ENCODE assay signal across 8 cellular contexts in genomic region chr22:37608477-37609239, GRCh38. TPM values are rescaled to one million over a fixed set of nuclear protein-coding genes. Genes with fewer than 3 reads are reported as not detected.
A peak's percentile ranks its signal among the peaks of the same experiment; 100 is the strongest.
DNase-seq lines count a peak whose midpoint lies in the region; ATAC-seq, FAIRE-seq and TF ChIP-seq lines count a peak whose summit lies in the region.

Gene GGA1 (plus strand): TSS chr22:37608834. CDS start chr22:37608861, 27 bp downstream.

- TF ChIP-seq POLR2A in GM18505 (IDR thresholded peaks at IDR 0.05; ENCODE audit: borderline replicate concordance, extremely low read depth, insufficient read depth, insufficient read length), result peak; percentile 37

- no peaks in the 10 kb centered on the region for H3K36me3 ChIP-seq in ascending aorta
- no peaks in the 10 kb centered on the region for H3K36me3 ChIP-seq in right atrium auricular region

- H3K36me3 Mint-ChIP-seq in T-helper 2 cell treated with Interferon-gamma antibody and Interleukin-4, amounts not matched to agents 5 μg/mL and 100 μg/mL, for 36 hours (ENCODE audit: low read depth), result peaks cover 2% of the 10 kb centered on the region

- peak within 1 kb of the TSS; percentile 92 to 94 for H3K27ac ChIP-seq in ascending aorta
- peak within 1 kb of the TSS; percentile 94 to 95 for H3K27ac ChIP-seq in right atrium auricular region

- peaks cover 39% of the 10 kb centered on the region for H3K4me1 Mint-ChIP-seq in T-helper 2 cell treated with Interferon-gamma antibody and Interleukin-4, amounts not matched to agents 5 μg/mL and 100 μg/mL, for 36 hours (ENCODE audit: low read depth)

- H3K9me3 Mint-ChIP-seq in T-helper 2 cell treated with Interferon-gamma antibody and Interleukin-4, amounts not matched to agents 5 μg/mL and 100 μg/mL, for 36 hours, result no peaks in the 10 kb centered on the region

- DNase-seq in NCI-H2029 (lab: John Stamatoyannopoulos, UW), result peak; percentile 95
- DNase-seq in T-helper 2 cell treated with Interferon-gamma antibody and Interleukin-4, amounts not matched to agents 5 μg/mL and 100 μg/mL, for 36 hours (ENCODE audit: low spot score), result peak; percentile 99
- DNase-seq in ascending aorta (ENCODE audit: low spot score in 2 of 2), result peak; percentile 94 to 97
- peak; percentile 96 for DNase-seq in right atrium auricular region (ENCODE audit: low spot score)
- peak; percentile 94 for DNase-seq in pulmonary artery endothelial cell (ENCODE audit: low read depth, low spot score)
- peak; percentile 98 for DNase-seq in urothelium cell line (ENCODE audit: low spot score)

- H3K9me3 ChIP-seq in ascending aorta (no peaks in the 10 kb centered on the region), right atrium auricular region (no peaks in the 10 kb centered on the region)

- intact Hi-C loops in ascending aorta (cut with DNase I), result loop anchor here (1.0 to 5.0 kb wide), 3 partner anchors 47 to 68 kb away; no protein-coding TSS in a partner anchor

- FAIRE-seq in urothelium cell line (lab: Jason Lieb, UNC), result peak; percentile 73

- ATAC-seq in GM18505 (IDR thresholded peaks at IDR 0.05; ENCODE audit: unreplicated experiment) (peak; percentile 83), HG02973 (IDR thresholded peaks at IDR 0.05; ENCODE audit: unreplicated experiment) (peak; percentile 65)

- H3K27ac Mint-ChIP-seq in T-helper 2 cell treated with Interferon-gamma antibody and Interleukin-4, amounts not matched to agents 5 μg/mL and 100 μg/mL, for 36 hours, result peak within 1 kb of the TSS; percentile 98

- TF ChIP-seq CTCF in ascending aorta (IDR thresholded peaks at IDR 0.05) (peak in 1 of 3 experiments; percentile 13), right atrium auricular region (IDR thresholded peaks at IDR 0.05) (no peak)

- H3K4me1 ChIP-seq in ascending aorta (peaks cover 5 to 37% of the 10 kb centered on the region in 2 donors), right atrium auricular region (peaks cover 0 to 39% of the 10 kb centered on the region in 2 donors)

- H3K4me3 ChIP-seq in ascending aorta (peak within 1 kb of the TSS; percentile 79 to 81), right atrium auricular region (peak within 1 kb of the TSS; percentile 96)

- H3K4me3 Mint-ChIP-seq in T-helper 2 cell treated with Interferon-gamma antibody and Interleukin-4, amounts not matched to agents 5 μg/mL and 100 μg/mL, for 36 hours, result peak within 1 kb of the TSS; percentile 90

- no peaks in the 10 kb centered on the region for H3K27me3 ChIP-seq in ascending aorta
- no peaks in the 10 kb centered on the region for H3K27me3 ChIP-seq in right atrium auricular region

- H3K27me3 Mint-ChIP-seq in T-helper 2 cell treated with Interferon-gamma antibody and Interleukin-4, amounts not matched to agents 5 μg/mL and 100 μg/mL, for 36 hours (ENCODE audit: low read depth), result peaks cover 2% of the 10 kb centered on the region

RNA-seq across cellular contexts. Expression of gene GGA1, which starts in this region (rescaled TPM):
- total RNA-seq in ascending aorta (53.5 TPM), right atrium auricular region (10 to 100 TPM; 17.7 to 29.0 TPM), pulmonary artery endothelial cell (26.3 and 36.7 TPM in 2 replicates)

Comparison
In these comparisons a context has a peak if more than half of its experiments do, and no peak if none do; other contexts are left out.
1. Peak in every context shown above with its lines: DNase-seq, ATAC-seq, H3K4me3 ChIP-seq and H3K27ac ChIP-seq.